Comparison of ENCODE assay signal across 16 cellular contexts in the genomic region with DNA sequence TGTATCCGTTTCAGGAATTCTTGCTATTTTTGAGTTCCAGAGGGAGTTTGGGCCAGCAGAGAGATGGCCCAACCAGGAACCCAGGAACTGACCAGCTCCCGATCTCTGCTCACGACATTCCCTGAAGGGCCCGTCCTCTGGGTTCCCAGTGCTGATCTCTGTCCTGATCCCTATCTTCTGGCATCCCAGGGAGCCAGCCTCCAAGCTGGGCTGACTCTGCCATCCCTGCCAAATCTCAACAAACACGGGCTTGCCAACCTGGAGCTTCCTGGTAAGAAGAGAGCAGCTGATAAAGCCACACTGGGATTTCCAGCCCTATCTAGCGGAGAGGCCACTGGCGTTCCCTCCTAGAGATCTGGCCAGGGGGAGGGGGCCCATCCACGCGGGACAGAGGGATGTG. TPM values are rescaled to one million over a fixed set of nuclear protein-coding genes. Genes with fewer than 3 reads are reported as not detected.
DNase-seq lines count a peak whose midpoint lies in the region; ATAC-seq, FAIRE-seq and TF ChIP-seq lines count a peak whose summit lies in the region.
"Had no signal": no experiment of that assay in that cellular context is flagged by ENCODE, and none has a peak within 500 bp of the region (broad histone marks: within the 10 kb centered on the region; RNA-seq: fewer than 3 reads in every experiment).

No MANE protein-coding gene starts in this region.

- ATAC-seq in IMR-90 (ENCODE audit: low read depth) (no peak), gastrocnemius medialis (no peak), T-helper 17 cell (no peak)
- ATAC-seq: Panc1 had no signal

- no TSS peak for BruUV-seq in IMR-90 (replicated peaks; lab: Mats Ljungman, UMichigan)

- H3K4ac ChIP-seq in IMR-90 (ENCODE audit: low read depth, low read length): no peak overlapping the region

- H3K9ac ChIP-seq in IMR-90 (ENCODE audit: low read depth, low read length): no peak overlapping the region

- H3K27ac ChIP-seq in IMR-90 (ENCODE audit: insufficient read depth, low read length) (no peak overlapping the region), left ventricle myocardium inferior (replicated peaks) (peak overlapping the region; percentile 57), gastrocnemius medialis (peak overlapping the region; percentile 65 to 79 (median 71))

- 0 out of 2 replicates have a peak, but pooled peaks cover 8% of the 10 kb centered on the region for H3K9me1 ChIP-seq in IMR-90 (ENCODE audit: insufficient read depth, low read length)

- no peak overlapping the region; the same call in 1 of the 2 replicates for H3K56ac ChIP-seq in IMR-90 (ENCODE audit: extremely low read depth, insufficient read depth, low read length)

- CTCF ChIA-PET in IMR-90 (lab: Yijun Ruan, JAX): no interaction called here

- H3K4me3 ChIP-seq in IMR-90 (ENCODE audit: insufficient read depth, low read depth, low read length) (no peak overlapping the region), left ventricle myocardium inferior (no peak overlapping the region), gastrocnemius medialis (no peak overlapping the region), HAP-1 (no peak overlapping the region)

- no peak overlapping the region for H3K23ac ChIP-seq in IMR-90 (ENCODE audit: low read depth, low read length)

- no peak for TF ChIP-seq RAD21 in IMR-90 (IDR thresholded peaks at IDR 0.05; ENCODE audit: low read length)

- WGBS in IMR-90 (ENCODE audit: extremely low coverage in 2 of 2, insufficient read length in 1 of 2), 2 experiments: 100% methylated on average over 2 of the region's 9 CpGs; no CpG with 5 or more reads in 1 of the 2 experiments

- peaks cover 0 to 6% (median 0%) of the 10 kb centered on the region in 5 experiments for H3K9me3 Mint-ChIP-seq in brain
- peaks cover 6% of the 10 kb centered on the region for H3K9me3 Mint-ChIP-seq in glutamatergic neuron (ENCODE audit: unreplicated experiment)
- H3K9me3 Mint-ChIP-seq: CD4-positive, alpha-beta memory T cell had no signal

- peaks cover 70% of the 10 kb centered on the region for H3K36me3 Mint-ChIP-seq in brain
- H3K36me3 Mint-ChIP-seq in glutamatergic neuron (ENCODE audit: unreplicated experiment): peaks cover 10% of the 10 kb centered on the region
- peaks cover 2% of the 10 kb centered on the region for H3K36me3 Mint-ChIP-seq in T-helper 17 cell (ENCODE audit: low read depth)

- H3K4me3 Mint-ChIP-seq in brain (no peak overlapping the region), glutamatergic neuron (ENCODE audit: unreplicated experiment) (no peak overlapping the region), T-helper 17 cell (no peak overlapping the region)
- H3K4me3 Mint-ChIP-seq: CD4-positive, alpha-beta memory T cell had no signal

- H2BK120ac ChIP-seq in IMR-90 (ENCODE audit: low read depth, low read length): no peak overlapping the region

- in situ Hi-C loops in IMR-90 (cut with MboI; ENCODE audit: low sequenced_read_pairs) (no loop called here), gastrocnemius medialis (cut with MboI; ENCODE audit: low sequenced_read_pairs in 4 of 4) (no loop called here), HAP-1 (cut with MboI; ENCODE audit: low sequenced_read_pairs) (no loop called here)

- no peak overlapping the region for H2AK5ac ChIP-seq in IMR-90 (ENCODE audit: low read depth, low read length)

- H3K27me3 Mint-ChIP-seq in brain (peaks cover 3% of the 10 kb centered on the region), glutamatergic neuron (ENCODE audit: unreplicated experiment) (peaks cover 8% of the 10 kb centered on the region), T-helper 17 cell (peaks cover 5% of the 10 kb centered on the region)

- peaks cover 7% of the 10 kb centered on the region; the same call in 1 of the 2 replicates for H3K36me3 ChIP-seq in IMR-90 (ENCODE audit: control insufficient read depth, insufficient read depth, low read length)
- H3K36me3 ChIP-seq in left ventricle myocardium inferior: peaks cover 77% of the 10 kb centered on the region
- peaks cover 0 to 32% of the 10 kb centered on the region in 2 donors for H3K36me3 ChIP-seq in gastrocnemius medialis
- H3K36me3 ChIP-seq in HAP-1 (replicated peaks): peaks cover 36% of the 10 kb centered on the region
- H3K36me3 ChIP-seq: BE2C had no signal

- TF ChIP-seq CTCF in IMR-90 (conservative IDR thresholded peaks at IDR 0.05; ENCODE audit: low read depth, low read length) (no peak), brain (conservative IDR thresholded peaks at IDR 0.05) (no peak), left ventricle myocardium inferior (IDR thresholded peaks at IDR 0.05; ENCODE audit: borderline replicate concordance) (no peak), gastrocnemius medialis (IDR thresholded peaks at IDR 0.05 in 4 of 5, conservative IDR thresholded peaks at IDR 0.05 in 1 of 5) (no peak), D721Med (IDR thresholded peaks at IDR 0.05; ENCODE audit: insufficient read depth, missing control alignments) (no peak), glutamatergic neuron (IDR thresholded peaks at IDR 0.05; ENCODE audit: partially characterized antibody, unreplicated experiment) (no peak)

- dilution Hi-C loops in IMR-90 (cut with HindIII; ENCODE audit: low sequenced_read_pairs, unreplicated experiment): no loop called here

- H2AK9ac ChIP-seq in IMR-90 (replicated peaks; ENCODE audit: low read depth, low read length, poor library complexity): peak overlapping the region; percentile 36

- no peak overlapping the region for H4K5ac ChIP-seq in IMR-90 (ENCODE audit: low read depth, low read length)

- H3K4me1 ChIP-seq in IMR-90 (ENCODE audit: control insufficient read depth, insufficient read depth, low read length): no peaks in the 10 kb centered on the region
- H3K4me1 ChIP-seq in left ventricle myocardium inferior: peaks cover 89% of the 10 kb centered on the region
- peaks cover 26 to 51% of the 10 kb centered on the region in 2 donors for H3K4me1 ChIP-seq in gastrocnemius medialis
- no peaks in the 10 kb centered on the region for H3K4me1 ChIP-seq in HAP-1
- H3K4me1 ChIP-seq: BE2C had no signal

- no peak overlapping the region for H2BK15ac ChIP-seq in IMR-90 (ENCODE audit: low read depth, low read length)

- no peak overlapping the region for H4K8ac ChIP-seq in IMR-90 (ENCODE audit: low read depth in 2 of 2, low read length in 2 of 2)

- peak overlapping the region in 3 of 5 experiments; percentile 67 to 72 (median 69) for H3K27ac Mint-ChIP-seq in brain
- no peak overlapping the region for H3K27ac Mint-ChIP-seq in glutamatergic neuron (ENCODE audit: unreplicated experiment)
- no peak overlapping the region for H3K27ac Mint-ChIP-seq in T-helper 17 cell

- no peak overlapping the region for H2AFZ ChIP-seq in IMR-90 (replicated peaks; ENCODE audit: low read length, poor library complexity)

- TF ChIP-seq POLR2A in IMR-90 (IDR thresholded peaks at IDR 0.05; ENCODE audit: low read depth, low read length) (no peak), gastrocnemius medialis (IDR thresholded peaks at IDR 0.05) (no peak)

- H2BK20ac ChIP-seq in IMR-90 (ENCODE audit: low read depth, low read length): no peak overlapping the region

- H3K79me1 ChIP-seq in IMR-90 (ENCODE audit: low read depth in 1 of 2, low read length in 2 of 2): 0 out of 4 replicates have a peak, but pooled peaks cover 0 to 3% of the 10 kb centered on the region in 2 experiments

- H4K20me1 ChIP-seq in IMR-90 (ENCODE audit: insufficient read depth, low read length): no peaks in the 10 kb centered on the region

- no peak for FAIRE-seq in D721Med (lab: Jason Lieb, UNC)

- H3K4me1 Mint-ChIP-seq in brain (peaks cover 21% of the 10 kb centered on the region), glutamatergic neuron (ENCODE audit: low read depth, unreplicated experiment) (peaks cover 3% of the 10 kb centered on the region), T-helper 17 cell (peaks cover 5% of the 10 kb centered on the region)
- H3K4me1 Mint-ChIP-seq: CD4-positive, alpha-beta memory T cell had no signal

- intact Hi-C loops in IMR-90 (cut with micrococcal nuclease) (no loop called here), left ventricle myocardium inferior (cut with micrococcal nuclease) (no loop called here), gastrocnemius medialis (cut with DNase I; ENCODE audit: low total_unique reads) (no loop called here)

- POLR2A ChIA-PET in IMR-90 (lab: Charles Lee; ENCODE audit: unreplicated experiment): no interaction called here

- DNase-seq in IMR-90 (no peak), left ventricle myocardium inferior (no peak), gastrocnemius medialis (no peak), D721Med (ENCODE audit: insufficient read length, low spot score) (no peak), glutamatergic neuron (no peak), HAP-1 (ENCODE audit: low spot score in 2 of 2) (no peak), T-helper 17 cell (no peak)
- DNase-seq: BE2C; CD4-positive, alpha-beta memory T cell; NCI-H1105 treated with DMSO at 0.1 percent for 48 hours; NCI-H187; NCI-H2171; NCI-H82; SHP77 treated with DMSO at 0.1 percent for 48 hours had no signal

- no peak overlapping the region for H4K91ac ChIP-seq in IMR-90 (ENCODE audit: insufficient read depth, low read depth, low read length)

- H2BK5ac ChIP-seq in IMR-90 (ENCODE audit: low read depth, low read length, poor library complexity, severe bottlenecking): no peak overlapping the region

- H3K18ac ChIP-seq in IMR-90 (ENCODE audit: low read depth, low read length): no peak overlapping the region

- no peaks in the 10 kb centered on the region for H3K9me3 ChIP-seq in IMR-90 (ENCODE audit: control insufficient read depth, insufficient read depth, low read length)
- H3K9me3 ChIP-seq in left ventricle myocardium inferior (replicated peaks): no peaks in the 10 kb centered on the region
- no peaks in the 10 kb centered on the region for H3K9me3 ChIP-seq in gastrocnemius medialis
- no peaks in the 10 kb centered on the region for H3K9me3 ChIP-seq in HAP-1
- no peaks in the 10 kb centered on the region for H3K9me3 ChIP-seq in T-helper 17 cell (ENCODE audit: control insufficient read depth, low read length, poor library complexity, severe bottlenecking)
- H3K9me3 ChIP-seq: BE2C had no signal

- H3K27me3 ChIP-seq in IMR-90 (ENCODE audit: control insufficient read depth, insufficient read depth, low read length) (no peaks in the 10 kb centered on the region), left ventricle myocardium inferior (ENCODE audit: low read depth) (no peaks in the 10 kb centered on the region), gastrocnemius medialis (no peaks in the 10 kb centered on the region), HAP-1 (ENCODE audit: low read depth) (no peaks in the 10 kb centered on the region)
- H3K27me3 ChIP-seq: BE2C had no signal

- H3K14ac ChIP-seq in IMR-90 (replicated peaks; ENCODE audit: low read depth, low read length): no peak overlapping the region

- no peak overlapping the region for H3K4me2 ChIP-seq in IMR-90 (ENCODE audit: low read depth, low read length)

TF ChIP-seq in IMR-90, 13 proteins besides CTCF, POLR2A, EP300 and RAD21:
- TF ChIP-seq NFE2L2 (IDR thresholded peaks at IDR 0.05; ENCODE audit: low read depth, low read length): no peak
TF ChIP-seq in IMR-90: peak in this region for 0.

RNA-seq across cellular contexts. Expression of a gene that starts 16.2 kb away (rescaled TPM):
- total RNA-seq in IMR-90 (2012; rRNA removed): 2.2 and 2.5 TPM in 2 replicates
- 6.8 and 8.5 TPM in 2 replicates for polyA plus RNA-seq in IMR-90 (2012; rRNA removed)
- 3.7 and 19.8 TPM in 2 replicates for polyA plus RNA-seq in IMR-90 (2012; cell fraction: cytosol; rRNA removed)
- polyA plus RNA-seq in IMR-90 (2012; cell fraction: nucleus; rRNA removed; ENCODE audit: low replicate concordance): 7.0 and 7.6 TPM in 2 replicates
- polyA plus RNA-seq in brain (ENCODE audit: insufficient read depth, low read depth, low replicate concordance): 351 TPM
- total RNA-seq in left ventricle myocardium inferior: 82.3 TPM
- total RNA-seq in gastrocnemius medialis: 10 to 100 TPM; 41.9 to 89.2 (median 71.3) TPM
- total RNA-seq in glutamatergic neuron (ENCODE audit: unreplicated experiment): 8.7 TPM
- total RNA-seq in T-helper 17 cell: 1 to 10 TPM; 2.5 to 2.9 TPM
- total RNA-seq: CD4-positive, alpha-beta memory T cell had no signal

Comparison
In these comparisons a context has a peak if more than half of its experiments do, and no peak if none do; other contexts are left out.
1. H3K27ac Mint-ChIP-seq: peak in brain (3 of 5); none in glutamatergic neuron (single experiment) and T-helper 17 cell (single experiment).